ENCODE assay signal across 22 cellular contexts in the genomic region with DNA sequence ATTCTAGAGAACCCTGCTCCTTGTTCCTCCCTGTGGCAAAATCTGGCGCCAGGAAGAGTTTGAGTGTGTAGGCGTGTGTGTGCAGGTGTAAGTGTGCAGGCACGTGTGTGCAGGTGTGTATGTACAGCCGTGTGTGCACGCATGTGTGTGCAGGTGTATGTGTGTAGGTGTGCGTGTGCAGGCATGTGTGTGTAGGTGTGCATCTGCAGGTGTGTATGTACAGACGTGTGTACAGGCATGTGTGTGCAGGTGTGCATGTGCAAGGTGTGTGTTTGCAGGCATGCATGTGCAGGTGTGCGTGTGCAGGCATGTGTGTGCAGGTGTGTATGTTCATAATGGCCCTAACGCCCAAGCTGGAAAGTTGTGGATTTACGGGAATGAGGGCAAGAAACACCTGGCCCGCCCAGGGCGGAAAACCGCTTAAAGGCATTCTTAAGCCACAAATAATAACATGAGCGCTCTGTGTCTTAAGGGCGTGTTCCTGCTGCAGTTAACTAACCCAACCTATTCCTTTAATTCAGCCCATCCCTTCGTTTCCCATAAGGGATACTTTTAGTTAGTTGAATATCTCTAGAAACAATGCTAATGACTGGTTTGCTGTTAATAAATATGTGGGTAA. TPM values are rescaled to one million over a fixed set of nuclear protein-coding genes. Genes with fewer than 3 reads are reported as not detected.
DNase-seq lines count a peak whose midpoint lies in the region; ATAC-seq, FAIRE-seq and TF ChIP-seq lines count a peak whose summit lies in the region.
"Had no signal": no experiment of that assay in that cellular context is flagged by ENCODE, and none has a peak within 500 bp of the region (broad histone marks: within the 10 kb centered on the region; RNA-seq: fewer than 3 reads in every experiment).

No MANE protein-coding gene starts in this region.

- TF ChIP-seq CTCF in HEK293 (tag by site-specific recombination; IDR thresholded peaks at IDR 0.05) = no peak
- TF ChIP-seq CTCF in chondrocyte (IDR thresholded peaks at IDR 0.05) = no peak
- no peak for TF ChIP-seq CTCF in HepG2 (CRISPR knock-in tag; IDR thresholded peaks at IDR 0.05)

- H3K27me3 ChIP-seq in HepG2 (ENCODE audit: control insufficient read depth in 1 of 2, insufficient read depth in 2 of 2, low read length in 2 of 2) = no peaks in the 10 kb centered on the region

- H3K27ac ChIP-seq in HEK293 (ENCODE audit: extremely low read depth, low read depth, low read length) (no peak overlapping the region), HepG2 (ENCODE audit: extremely low read length, insufficient read depth, low read length) (no peak overlapping the region)

- H3K9ac ChIP-seq in HepG2 (ENCODE audit: insufficient read depth, low read depth, low read length) = no peak overlapping the region

- H3K9me3 ChIP-seq in HEK293 (ENCODE audit: control insufficient read depth, insufficient read depth, low read depth, low read length) = no peaks in the 10 kb centered on the region
- no peaks in the 10 kb centered on the region for H3K9me3 ChIP-seq in HepG2 (ENCODE audit: low read length)

- peaks cover 4% of the 10 kb centered on the region; the same call in 1 of the 2 replicates for H4K20me1 ChIP-seq in HepG2 (ENCODE audit: insufficient read depth, low read length)

- H3K9me3 Mint-ChIP-seq in chondrocyte (ENCODE audit: low read depth) = peaks cover 3% of the 10 kb centered on the region
- H3K9me3 Mint-ChIP-seq in natural killer cell treated with Interleukin-12 subunit alpha and Interleukin-12 subunit beta and Interleukin-15 and Interleukin-18, amount 100 ng/mL, for 72 hours = no peaks in the 10 kb centered on the region

- no peaks in the 10 kb centered on the region for H3K27me3 Mint-ChIP-seq in chondrocyte (ENCODE audit: low read depth)
- no peaks in the 10 kb centered on the region for H3K27me3 Mint-ChIP-seq in natural killer cell treated with Interleukin-12 subunit alpha and Interleukin-12 subunit beta and Interleukin-15 and Interleukin-18, amount 100 ng/mL, for 72 hours
- H3K27me3 Mint-ChIP-seq: B cell had no signal

- H3K27ac Mint-ChIP-seq in chondrocyte (ENCODE audit: unreplicated experiment) = peak overlapping the region; percentile 55
- no peak overlapping the region for H3K27ac Mint-ChIP-seq in natural killer cell treated with Interleukin-12 subunit alpha and Interleukin-12 subunit beta and Interleukin-15 and Interleukin-18, amount 100 ng/mL, for 72 hours
- H3K27ac Mint-ChIP-seq: B cell, CD14-positive monocyte had no signal

- H3K4me2 ChIP-seq in HepG2 (ENCODE audit: low read depth, low read length) = no peak overlapping the region

- no peak for TF ChIP-seq POLR2A in HepG2 (IDR thresholded peaks at IDR 0.05; ENCODE audit: insufficient read depth in 1 of 2, low read depth in 2 of 2, low read length in 2 of 2)

- H3K4me1 ChIP-seq in HEK293 (ENCODE audit: control insufficient read depth, insufficient read depth, low read length) (no peaks in the 10 kb centered on the region), HepG2 (ENCODE audit: insufficient read depth, low read length) (peaks cover 9% of the 10 kb centered on the region)

- WGBS in HepG2 (ENCODE audit: low lambda C conversion rate) = 90% methylated on average over 16 of the region's 16 CpGs

- H3K36me3 ChIP-seq in HEK293 (ENCODE audit: control insufficient read depth in 2 of 2, insufficient read depth in 1 of 2, low read length in 2 of 2) (no peaks in the 10 kb centered on the region; a peak in 1 of 3 replicates), HepG2 (replicated peaks in 1 of 2; ENCODE audit: control insufficient read depth in 1 of 2, insufficient read depth in 2 of 2, low read length in 2 of 2) (no peaks in the 10 kb centered on the region)

- no TSS peak for BruUV-seq in HepG2 (replicated peaks; lab: Mats Ljungman, UMichigan)

- H3K4me1 Mint-ChIP-seq in chondrocyte (ENCODE audit: low read depth) = no peaks in the 10 kb centered on the region
- H3K4me1 Mint-ChIP-seq in natural killer cell treated with Interleukin-12 subunit alpha and Interleukin-12 subunit beta and Interleukin-15 and Interleukin-18, amount 100 ng/mL, for 72 hours (ENCODE audit: low read depth in 2 of 2) = peaks cover 0 to 5% of the 10 kb centered on the region in 2 donors
- H3K4me1 Mint-ChIP-seq: B cell, CD14-positive monocyte had no signal

- ATAC-seq in HepG2 = no peak
- no peak for ATAC-seq in natural killer cell treated with Interleukin-12 subunit alpha and Interleukin-12 subunit beta and Interleukin-15 and Interleukin-18, amount 100 ng/mL, for 72 hours
- ATAC-seq: Panc1, SK-N-SH treated with all-trans-retinoic acid at 6 μM for 48 hours had no signal

- H3K4me3 Mint-ChIP-seq in chondrocyte (ENCODE audit: unreplicated experiment) = no peak overlapping the region
- H3K4me3 Mint-ChIP-seq in natural killer cell treated with Interleukin-12 subunit alpha and Interleukin-12 subunit beta and Interleukin-15 and Interleukin-18, amount 100 ng/mL, for 72 hours = no peak overlapping the region
- H3K4me3 Mint-ChIP-seq: B cell, H9 had no signal

- in situ Hi-C loops in HepG2 (cut with HindIII; ENCODE audit: extremely low pct_ligation_motif_present, low pct_unique_long_range_greater_than_20kb) (no loop called here), G401 (cut with HindIII; ENCODE audit: low sequenced_read_pairs) (no loop called here)

- DNase-seq in chondrocyte (ENCODE audit: low spot score) = no peak
- no peak for DNase-seq in HepG2 (ENCODE audit: low spot score)
- no peak for DNase-seq in urothelium cell line (ENCODE audit: low spot score)
- no peak for DNase-seq in HEK293T (ENCODE audit: extremely low spot score)
- no peak for DNase-seq in G401 (ENCODE audit: low spot score)
- no peak for DNase-seq in natural killer cell treated with Interleukin-12 subunit alpha and Interleukin-12 subunit beta and Interleukin-15 and Interleukin-18, amount 100 ng/mL, for 72 hours (ENCODE audit: low spot score)
- DNase-seq: DMS53, GF-D8, H9, NCI-H1105, NCI-H146, NCI-H2029, NCI-H345, NCI-H524, NCI-H82 had no signal

- TF ChIP-seq EP300 in HepG2 (IDR thresholded peaks at IDR 0.05; ENCODE audit: low read depth in 2 of 2, low read length in 2 of 2) (no peak), HepG2 (CRISPR knock-in tag; IDR thresholded peaks at IDR 0.05; ENCODE audit: borderline replicate concordance) (no peak)

- CTCF ChIA-PET in HEK293 (lab: Yijun Ruan, JAX) (no interaction called here), HepG2 (lab: Yijun Ruan, JAX; ENCODE audit: low intra/inter-chr PET ratio, low total read pairs) (no interaction called here), HEK293T (lab: Yijun Ruan, JAX) (no interaction called here)

- no peak for TF ChIP-seq RAD21 in HepG2 (CRISPR knock-in tag; IDR thresholded peaks at IDR 0.05)

- no peak overlapping the region for H3K4me3 ChIP-seq in HEK293 (ENCODE audit: low read depth, low read length)
- no peak overlapping the region for H3K4me3 ChIP-seq in HepG2 (replicated peaks in 1 of 3; ENCODE audit: insufficient read depth in 1 of 3, low read depth in 2 of 3, low read length in 3 of 3)

- no peak overlapping the region for H2AFZ ChIP-seq in HepG2 (ENCODE audit: low read length)

- intact Hi-C loops in HepG2 (cut with micrococcal nuclease; ENCODE audit: unreplicated experiment) = no loop called here

- H3K36me3 Mint-ChIP-seq in chondrocyte (ENCODE audit: low read depth) = no peaks in the 10 kb centered on the region
- H3K36me3 Mint-ChIP-seq in natural killer cell treated with Interleukin-12 subunit alpha and Interleukin-12 subunit beta and Interleukin-15 and Interleukin-18, amount 100 ng/mL, for 72 hours = no peaks in the 10 kb centered on the region

- POLR2A ChIA-PET in HEK293 (lab: Yijun Ruan, JAX) = no interaction called here
- POLR2A ChIA-PET in HepG2 (lab: Yijun Ruan, JAX) = no interaction called here
- POLR2A ChIA-PET in HEK293T (lab: Yijun Ruan, JAX) = no interaction called here

- no peak for FAIRE-seq in HepG2 (lab: Jason Lieb, UNC)
- FAIRE-seq in urothelium cell line (lab: Jason Lieb, UNC) = peak; percentile 40
- FAIRE-seq: A204.1, D721Med had no signal

- peaks cover 34% of the 10 kb centered on the region for H3K79me2 ChIP-seq in HepG2 (ENCODE audit: insufficient read depth, low read length)

TF ChIP-seq in HEK293, 187 proteins besides CTCF, POLR2A, EP300 and RAD21 (continues in another document):
- TF ChIP-seq ZNF529 (tag by site-specific recombination; IDR thresholded peaks at IDR 0.05; ENCODE audit: insufficient replicate concordance) = no peak

TF ChIP-seq in HEK293T, 16 proteins besides CTCF, POLR2A, EP300 and RAD21:
- no peak for TF ChIP-seq CTBP1 (IDR thresholded peaks at IDR 0.05; ENCODE audit: borderline replicate concordance)
- no peak for TF ChIP-seq ZNF384 (IDR thresholded peaks at IDR 0.05)
- TF ChIP-seq SUZ12 (IDR thresholded peaks at IDR 0.05) = no peak
- no peak for TF ChIP-seq FOXM1 (IDR thresholded peaks at IDR 0.05; ENCODE audit: borderline replicate concordance)
- no peak for TF ChIP-seq ELF4 (IDR thresholded peaks at IDR 0.05)

RNA-seq across cellular contexts. Expression of gene KCTD7, which starts 34.1 kb away (rescaled TPM):
- 16.4 to 22.6 TPM (median 21.5 TPM) in 3 replicates for total RNA-seq in chondrocyte
- total RNA-seq in HepG2 (2016; rRNA removed; fragmentation: Illumina TruSeq; extraction: Trizol) = 7.3 and 7.7 TPM in 2 replicates
- total RNA-seq in HepG2 (2016; cell fraction: cytosol; rRNA removed; fragmentation: Illumina TruSeq; extraction: Trizol; ENCODE audit: low read depth) = 2.4 and 3.2 TPM in 2 replicates
- total RNA-seq in HepG2 (2016; cell fraction: insoluble cytoplasmic fraction; rRNA removed; fragmentation: Illumina TruSeq; extraction: Trizol) = 7.3 and 7.8 TPM in 2 replicates
- 6.7 and 7.6 TPM in 2 replicates for total RNA-seq in HepG2 (2016; cell fraction: membrane; rRNA removed; fragmentation: Illumina TruSeq; extraction: Trizol)
- total RNA-seq in HepG2 (2016; cell fraction: nucleus; rRNA removed; fragmentation: Illumina TruSeq; extraction: Trizol) = 6.7 and 8.8 TPM in 2 replicates
- polyA plus RNA-seq in HepG2 (2011; rRNA removed) = 13.5 and 17.3 TPM in 2 replicates
- 10.1 and 11.5 TPM in 2 replicates for polyA plus RNA-seq in HepG2 (2011; cell fraction: cytosol; rRNA removed)
- 42.5 and 49.3 TPM in 2 replicates for polyA plus RNA-seq in HepG2 (2011; cell fraction: nucleus; rRNA removed)
- 7.8 and 8.2 TPM in 2 replicates for polyA plus RNA-seq in HepG2 (2012)
- 3.2 and 3.4 TPM in 2 replicates for polyA plus RNA-seq in HepG2 (2016; cell fraction: cytosol; fragmentation: Illumina TruSeq; extraction: Trizol; ENCODE audit: low read depth)
- 7.2 and 8.3 TPM in 2 replicates for polyA plus RNA-seq in HepG2 (2016; cell fraction: insoluble cytoplasmic fraction; fragmentation: Illumina TruSeq; extraction: Trizol; ENCODE audit: low read depth)
- polyA plus RNA-seq in HepG2 (2016; cell fraction: membrane; fragmentation: Illumina TruSeq; extraction: Trizol; ENCODE audit: low read depth) = 5.2 and 5.4 TPM in 2 replicates
- polyA plus RNA-seq in HepG2 (2016; cell fraction: nucleus; fragmentation: Illumina TruSeq; extraction: Trizol; ENCODE audit: insufficient read depth, low read depth) = 13.1 and 16.6 TPM in 2 replicates
- polyA minus RNA-seq in HepG2 (2011; rRNA and poly(A)+ RNA removed; ENCODE audit: low replicate concordance) = 18.1 and 37.2 TPM in 2 replicates
- polyA minus RNA-seq in HepG2 (2011; cell fraction: cytosol; rRNA and poly(A)+ RNA removed) = 6.1 and 7.2 TPM in 2 replicates
- polyA minus RNA-seq in HepG2 (2011; cell fraction: nucleus; rRNA and poly(A)+ RNA removed) = 15.7 and 20.1 TPM in 2 replicates
- 6.9 and 9.1 TPM in 2 replicates for total RNA-seq in G401 (2014; rRNA removed; shearing (Covaris generic))
- total RNA-seq in natural killer cell treated with Interleukin-12 subunit alpha and Interleukin-12 subunit beta and Interleukin-15 and Interleukin-18, amount 100 ng/mL, for 72 hours = 10 to 100 TPM; 10.4 to 14.8 TPM

Comparison
In these comparisons a context has a peak if more than half of its experiments do, and no peak if none do; other contexts are left out.
1. Of the 63 proteins assayed by ChIP-seq in both HepG2 and HEK293: peak only in HepG2: none; only in HEK293: ZNF18; in both: none; in neither: 62.